In genomic region chr6:99608886-99609482, GRCh38 we compare ENCODE assay signal across 18 cellular contexts. TPM values are rescaled to one million over a fixed set of nuclear protein-coding genes. Genes with fewer than 3 reads are reported as not detected.
DNase-seq lines count a peak whose midpoint lies in the region; ATAC-seq lines count a peak whose summit lies in the region.
"Had no signal": no experiment of that assay in that cellular context is flagged by ENCODE, and none has a peak within 500 bp of the region (broad histone marks: within the 10 kb centered on the region; RNA-seq: fewer than 3 reads in every experiment).

No MANE protein-coding gene starts in this region.

- H3K36me3 Mint-ChIP-seq in stimulated activated naive CD8-positive, alpha-beta T cell treated with anti-CD3 and anti-CD28 coated beads, Interleukin-15, Interleukin-2, amounts not matched to agents 100 ng/mL and 50 ng/mL, for 24 hours (ENCODE audit: low read depth): no peaks in the 10 kb centered on the region
- H3K36me3 Mint-ChIP-seq in T-helper 17 cell (ENCODE audit: low read depth): no peaks in the 10 kb centered on the region

- peaks cover 4% of the 10 kb centered on the region for H3K9me3 Mint-ChIP-seq in stimulated activated naive CD8-positive, alpha-beta T cell treated with anti-CD3 and anti-CD28 coated beads, Interleukin-15, Interleukin-2, amounts not matched to agents 100 ng/mL and 50 ng/mL, for 24 hours

- peak overlapping the region; percentile 11 for H3K4me3 ChIP-seq in iPS-15b (ENCODE audit: low read depth, low read length)

- no peak for ATAC-seq in stimulated activated naive CD8-positive, alpha-beta T cell treated with anti-CD3 and anti-CD28 coated beads, Interleukin-15, Interleukin-2, amounts not matched to agents 100 U/mL and 50 U/mL, for 24 hours
- ATAC-seq in T-helper 17 cell (no peak), HG03442 (IDR thresholded peaks at IDR 0.05; ENCODE audit: unreplicated experiment) (no peak), GM21367 (IDR thresholded peaks at IDR 0.05; ENCODE audit: unreplicated experiment) (no peak)

- H3K4me1 Mint-ChIP-seq in stimulated activated naive CD8-positive, alpha-beta T cell treated with anti-CD3 and anti-CD28 coated beads, Interleukin-15, Interleukin-2, amounts not matched to agents 100 ng/mL and 50 ng/mL, for 24 hours (ENCODE audit: low read depth): peaks cover 38% of the 10 kb centered on the region
- H3K4me1 Mint-ChIP-seq in T-helper 17 cell: peaks cover 17% of the 10 kb centered on the region

- peaks cover 9% of the 10 kb centered on the region for H3K4me1 ChIP-seq in iPS-15b (ENCODE audit: control insufficient read depth, insufficient read depth, low read length)
- H3K4me1 ChIP-seq: Caco-2 had no signal

- H3K9ac ChIP-seq in iPS-15b (ENCODE audit: low read depth, low read length): no peak overlapping the region

- peaks cover 80% of the 10 kb centered on the region for H3K27me3 Mint-ChIP-seq in stimulated activated naive CD8-positive, alpha-beta T cell treated with anti-CD3 and anti-CD28 coated beads, Interleukin-15, Interleukin-2, amounts not matched to agents 100 ng/mL and 50 ng/mL, for 24 hours
- peaks cover 85% of the 10 kb centered on the region for H3K27me3 Mint-ChIP-seq in T-helper 17 cell

- H3K27me3 ChIP-seq in iPS-15b (ENCODE audit: control insufficient read depth, insufficient read depth, low read length): peaks cover 96% of the 10 kb centered on the region

- H3K27ac Mint-ChIP-seq in stimulated activated naive CD8-positive, alpha-beta T cell treated with anti-CD3 and anti-CD28 coated beads, Interleukin-15, Interleukin-2, amounts not matched to agents 100 ng/mL and 50 ng/mL, for 24 hours: peak overlapping the region; percentile 3
- peak overlapping the region; percentile 75 for H3K27ac Mint-ChIP-seq in T-helper 17 cell

- peak overlapping the region; percentile 16 for H3K4me3 Mint-ChIP-seq in stimulated activated naive CD8-positive, alpha-beta T cell treated with anti-CD3 and anti-CD28 coated beads, Interleukin-15, Interleukin-2, amounts not matched to agents 100 ng/mL and 50 ng/mL, for 24 hours
- H3K4me3 Mint-ChIP-seq in T-helper 17 cell: no peak overlapping the region

- no peaks in the 10 kb centered on the region for H3K36me3 ChIP-seq in iPS-15b (ENCODE audit: control insufficient read depth, insufficient read depth, low read length)

- no peak for DNase-seq in stimulated activated naive CD8-positive, alpha-beta T cell treated with anti-CD3 and anti-CD28 coated beads, Interleukin-15, Interleukin-2, amounts not matched to agents 100 U/mL and 50 U/mL, for 24 hours
- DNase-seq in T-helper 17 cell: no peak
- DNase-seq in HPDE6-E6E7 (ENCODE audit: extremely low spot score): no peak
- DNase-seq: ACHN, AML-193, Caco-2, DMS153, KG1, NCI-H146, NCI-H2081, NCI-H510A, NCI-H774, RPMI8226, SIG-M5 had no signal

- H3K9me3 ChIP-seq in T-helper 17 cell (ENCODE audit: control insufficient read depth, low read length, poor library complexity, severe bottlenecking): peaks cover 20% of the 10 kb centered on the region
- no peaks in the 10 kb centered on the region for H3K9me3 ChIP-seq in iPS-15b (ENCODE audit: control insufficient read depth, insufficient read depth, low read length)
- H3K9me3 ChIP-seq: Caco-2 had no signal

RNA-seq across cellular contexts. Expression of gene PRDM13, which starts 2.4 kb away (rescaled TPM):
- total RNA-seq in T-helper 17 cell: not detected

RNA-seq across cellular contexts. Expression of gene CCNC, which starts 40.5 kb away (rescaled TPM):
- 10 to 100 TPM; 38.0 to 43.5 TPM for total RNA-seq in T-helper 17 cell
